ENCODE assay signal across 34 cellular contexts in genomic region chr18:76251691-76252090, GRCh38.
"Had no signal": no experiment of that assay in that cellular context is flagged by ENCODE, and none has a peak within 500 bp of the region (broad histone marks: within the 10 kb centered on the region; RNA-seq: fewer than 3 reads in every experiment).

No MANE protein-coding gene starts in this region.

- H3K4me3 ChIP-seq: MG63 had no signal

- DNase-seq: Karpas-422, Kasumi-1, MG63, MM.1S, MV-4-11, NCI-H1048, NCI-H1092, NCI-H1092 treated with DMSO at 0.1 percent for 48 hours, NCI-H1105, NCI-H1105 treated with DMSO at 0.1 percent for 48 hours, NCI-H1417, NCI-H1417 treated with DMSO at 0.1 percent for 48 hours, NCI-H1436, NCI-H1436 treated with DMSO at 0.1 percent for 48 hours, NCI-H146, NCI-H1694, NCI-H1694 treated with DMSO at 0.1 percent for 48 hours, NCI-H187, NCI-H187 treated with DMSO at 0.1 percent for 48 hours, NCI-H1930, NCI-H2029, NCI-H2029 treated with DMSO at 0.1 percent for 48 hours, NCI-H2081, NCI-H2081 treated with DMSO at 0.1 percent for 48 hours, NCI-H2107, NCI-H2171, NCI-H2171 treated with DMSO at 0.1 percent for 48 hours, NCI-H2227 treated with DMSO at 0.1 percent for 48 hours, NCI-H226, NCI-H345, NCI-H446, NCI-H446 treated with DMSO at 0.1 percent for 48 hours, NCI-H510A had no signal

- H3K36me3 ChIP-seq: MG63 had no signal

- H3K27ac ChIP-seq: KMS-11 had no signal

- H3K9me3 ChIP-seq: MG63 had no signal
